14 cellular contexts compared by ENCODE assay signal in the genomic region with DNA sequence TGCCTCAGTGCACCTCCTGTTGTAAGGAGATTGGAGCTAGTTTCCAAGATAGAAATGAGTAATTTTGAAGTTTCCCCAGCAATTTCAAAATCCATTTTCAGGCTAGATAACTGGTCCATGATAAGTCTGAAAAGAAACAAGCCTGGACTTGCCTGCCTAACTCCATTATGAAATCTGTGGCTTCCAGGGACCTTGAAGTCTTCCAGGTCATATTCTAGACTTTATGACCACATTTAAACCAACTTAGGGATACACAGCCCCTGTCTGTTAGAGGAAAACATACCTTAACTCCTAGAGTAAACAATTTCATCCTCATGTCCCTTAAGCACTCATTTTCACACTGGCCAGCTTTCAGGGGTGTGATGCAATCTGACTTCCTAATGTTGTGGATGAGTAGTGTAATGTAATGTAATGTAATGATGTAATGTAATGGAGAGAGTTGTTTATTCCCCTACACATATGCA.
DNase-seq lines count a peak whose midpoint lies in the region; ATAC-seq and TF ChIP-seq lines count a peak whose summit lies in the region.
"Had no signal": no experiment of that assay in that cellular context is flagged by ENCODE, and none has a peak within 500 bp of the region (broad histone marks: within the 10 kb centered on the region; RNA-seq: fewer than 3 reads in every experiment).

No MANE protein-coding gene starts in this region.

- H2AK5ac ChIP-seq in mesendoderm (ENCODE audit: low read length): no peak overlapping the region

- no peak overlapping the region for H3K9ac ChIP-seq in mesendoderm (ENCODE audit: low read length)

- H3K79me2 ChIP-seq in mesendoderm (ENCODE audit: control insufficient read depth, insufficient read depth, low read length): no peaks in the 10 kb centered on the region

- no peak overlapping the region for H3K4me2 ChIP-seq in mesendoderm (ENCODE audit: low read length)

- H3K27ac ChIP-seq in mesendoderm (ENCODE audit: low read depth, low read length): no peak overlapping the region

- no peaks in the 10 kb centered on the region for H3K27me3 Mint-ChIP-seq in Caco-2 (ENCODE audit: insufficient read depth, unreplicated experiment)

- no peak for TF ChIP-seq CTCF in Caco-2 (IDR thresholded peaks at IDR 0.05; ENCODE audit: insufficient read depth in 1 of 2, low read depth in 1 of 2, low read length in 1 of 2, severe bottlenecking in 1 of 2, unreplicated experiment in 1 of 2)
- TF ChIP-seq CTCF in cardiac fibroblast (IDR thresholded peaks at IDR 0.05; ENCODE audit: low read depth, low read length): no peak

- H3K4me3 ChIP-seq in Caco-2 (ENCODE audit: low read depth, low read length) (no peak overlapping the region), cardiac fibroblast (replicated peaks in 1 of 2; ENCODE audit: low read depth in 2 of 2, low read length in 2 of 2) (no peak overlapping the region), mesendoderm (ENCODE audit: low read length) (no peak overlapping the region)
- H3K4me3 ChIP-seq: esophagus squamous epithelium, skin epidermis had no signal

- no peaks in the 10 kb centered on the region; the same call in 1 of the 2 replicates for H3K9me3 ChIP-seq in Caco-2
- H3K9me3 ChIP-seq: esophagus squamous epithelium had no signal

- peaks cover 16% of the 10 kb centered on the region for H3K9me3 Mint-ChIP-seq in Caco-2 (ENCODE audit: unreplicated experiment)
- H3K9me3 Mint-ChIP-seq: activated CD4-positive, alpha-beta T cell treated with anti-CD3 and anti-CD28 coated beads, Interleukin-2, amount 10 ng/mL, durations not matched to agents 7 days and 5 days; activated naive CD4-positive, alpha-beta T cell treated with anti-CD3 and anti-CD28 coated beads, Interleukin-2, amount 50 U/mL, for 24 hours had no signal

- H3K4ac ChIP-seq in mesendoderm (ENCODE audit: low read depth, low read length): no peak overlapping the region

- H3K4me1 ChIP-seq in Caco-2 (peaks cover 41% of the 10 kb centered on the region), mesendoderm (ENCODE audit: control insufficient read depth, low read depth, low read length) (peaks cover 9% of the 10 kb centered on the region)

- H3K56ac ChIP-seq in mesendoderm (ENCODE audit: low read length): no peak overlapping the region

- no peak overlapping the region for H4K5ac ChIP-seq in mesendoderm (ENCODE audit: low read length)

- peaks cover 22% of the 10 kb centered on the region for H3K4me1 Mint-ChIP-seq in Caco-2 (ENCODE audit: low read depth, unreplicated experiment)
- H3K4me1 Mint-ChIP-seq: activated CD4-positive, alpha-beta T cell treated with anti-CD3 and anti-CD28 coated beads, Interleukin-2, amount 10 ng/mL, durations not matched to agents 7 days and 5 days; activated naive CD4-positive, alpha-beta T cell treated with anti-CD3 and anti-CD28 coated beads, Interleukin-2, amount 50 U/mL, for 24 hours had no signal

- POLR2A ChIA-PET in Caco-2 (lab: Charles Lee): no interaction called here

- no peak overlapping the region for H3K23ac ChIP-seq in mesendoderm (ENCODE audit: low read length)

- H3K27me3 ChIP-seq in Caco-2 (replicated peaks; ENCODE audit: control insufficient read depth, insufficient read depth, low read length) (no peaks in the 10 kb centered on the region), mesendoderm (ENCODE audit: insufficient read depth, low read length, poor library complexity) (no peaks in the 10 kb centered on the region)
- H3K27me3 ChIP-seq: esophagus squamous epithelium had no signal

- no TSS peak for BruUV-seq in Caco-2 (replicated peaks; lab: Mats Ljungman, UMichigan)

- DNase-seq in Caco-2: peak; percentile 24 to 56
- DNase-seq in MV-4-11 (lab: John Stamatoyannopoulos, UW): peak; percentile 71
- peak; percentile 87 to 88 for DNase-seq in cardiac fibroblast (ENCODE audit: low read depth in 2 of 2)
- DNase-seq in mesendoderm: no peak
- DNase-seq in activated naive CD4-positive, alpha-beta T cell (lab: John Stamatoyannopoulos, UW): no peak
- no peak for DNase-seq in mesenteric fat pad (ENCODE audit: low spot score)
- DNase-seq: activated CD4-positive, alpha-beta T cell treated with anti-CD3 and anti-CD28 coated beads, Interleukin-2, amount 10 ng/mL, durations not matched to agents 7 days and 5 days; esophagus squamous epithelium; NCI-H1436 treated with DMSO at 0.1 percent for 48 hours; SHP77 had no signal

- H3K4me3 Mint-ChIP-seq in Caco-2 (ENCODE audit: unreplicated experiment): no peak overlapping the region
- H3K4me3 Mint-ChIP-seq: activated CD4-positive, alpha-beta T cell treated with anti-CD3 and anti-CD28 coated beads, Interleukin-2, amount 10 ng/mL, durations not matched to agents 7 days and 5 days; activated naive CD4-positive, alpha-beta T cell treated with anti-CD3 and anti-CD28 coated beads, Interleukin-2, amount 50 U/mL, for 24 hours had no signal

- CTCF ChIA-PET in Caco-2 (lab: Charles Lee): interaction anchor here (0.6 to 1.2 kb wide), 2 partner anchors 43 to 164 kb away, joined by 4 to 12 read pairs; no protein-coding TSS in a partner anchor

- H3K36me3 Mint-ChIP-seq in Caco-2 (ENCODE audit: insufficient read depth, unreplicated experiment): no peaks in the 10 kb centered on the region
- H3K36me3 Mint-ChIP-seq: activated naive CD4-positive, alpha-beta T cell treated with anti-CD3 and anti-CD28 coated beads, Interleukin-2, amount 50 U/mL, for 24 hours had no signal

- peak overlapping the region; percentile 51 for H3K18ac ChIP-seq in mesendoderm (ENCODE audit: low read length)

- no peak overlapping the region for H2BK15ac ChIP-seq in mesendoderm (replicated peaks; ENCODE audit: low read depth)

- H4K8ac ChIP-seq in mesendoderm (ENCODE audit: low read depth, low read length): no peak overlapping the region

- H3K36me3 ChIP-seq in Caco-2 (ENCODE audit: control insufficient read depth, insufficient read depth, low read length) (no peaks in the 10 kb centered on the region), mesendoderm (ENCODE audit: control insufficient read depth, insufficient read depth, low read length) (no peaks in the 10 kb centered on the region)
- H3K36me3 ChIP-seq: esophagus squamous epithelium had no signal

- H3K79me1 ChIP-seq in mesendoderm (ENCODE audit: low read length): no peaks in the 10 kb centered on the region

- H2BK120ac ChIP-seq in mesendoderm (ENCODE audit: low read depth, low read length): peak overlapping the region; percentile 56

- ATAC-seq in HG03565 (IDR thresholded peaks at IDR 0.05; ENCODE audit: unreplicated experiment) (no peak), HG03469 (IDR thresholded peaks at IDR 0.05; ENCODE audit: unreplicated experiment) (no peak)

- peak overlapping the region; percentile 37 for H2BK5ac ChIP-seq in mesendoderm (ENCODE audit: low read length)

- intact Hi-C loops in Caco-2 (cut with micrococcal nuclease; ENCODE audit: unreplicated experiment): no loop called here

- no peak overlapping the region for H3K27ac Mint-ChIP-seq in Caco-2 (ENCODE audit: unreplicated experiment)
- H3K27ac Mint-ChIP-seq: activated CD4-positive, alpha-beta T cell treated with anti-CD3 and anti-CD28 coated beads, Interleukin-2, amount 10 ng/mL, durations not matched to agents 7 days and 5 days; activated naive CD4-positive, alpha-beta T cell treated with anti-CD3 and anti-CD28 coated beads, Interleukin-2, amount 50 U/mL, for 24 hours had no signal

Comparison
In these comparisons a context has a peak if more than half of its experiments do, and no peak if none do; other contexts are left out.
1. DNase-seq: peak in Caco-2 (2 of 2), MV-4-11 (single experiment) and cardiac fibroblast (2 of 2); none in mesendoderm (single experiment), activated naive CD4-positive, alpha-beta T cell (0 of 4) and mesenteric fat pad (single experiment).